17 cellular contexts compared by ENCODE assay signal in the genomic region with DNA sequence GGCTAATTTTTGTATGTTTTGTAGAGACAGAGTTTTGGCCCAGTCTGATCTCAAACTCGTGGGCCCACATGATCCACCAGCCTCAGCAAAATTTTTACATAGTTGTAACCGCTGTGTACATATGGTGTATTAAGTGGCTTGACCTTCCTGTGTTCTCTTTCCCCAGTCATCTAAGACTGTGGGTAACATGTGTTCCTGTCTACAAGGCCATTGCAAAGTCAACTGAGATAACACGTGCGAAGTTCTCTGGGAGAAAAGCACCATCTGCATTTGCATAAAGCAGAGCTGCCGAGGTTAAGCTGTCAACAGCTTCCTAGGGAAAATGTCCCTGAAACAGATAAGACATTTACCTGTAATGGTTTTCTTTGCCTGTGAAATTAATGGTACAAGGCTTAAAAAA.
A peak's percentile ranks its signal among the peaks of the same experiment; 100 is the strongest.
DNase-seq lines count a peak whose midpoint lies in the region; ATAC-seq and TF ChIP-seq lines count a peak whose summit lies in the region.
"Had no signal": no experiment of that assay in that cellular context is flagged by ENCODE, and none has a peak within 500 bp of the region (broad histone marks: within the 10 kb centered on the region; RNA-seq: fewer than 3 reads in every experiment).

No MANE protein-coding gene starts in this region.

- H3K27ac ChIP-seq in OCI-LY1 (ENCODE audit: low read depth, low read length, poor library complexity, severe bottlenecking) (peak overlapping the region; percentile 36), osteoblast (ENCODE audit: low read depth, low read length) (peak overlapping the region; percentile 15), thoracic aorta (peak overlapping the region; percentile 67 to 89)
- H3K27ac ChIP-seq: brain microvascular endothelial cell had no signal

- H3K27me3 ChIP-seq in OCI-LY1 (ENCODE audit: insufficient read depth, low read length) (no peaks in the 10 kb centered on the region), osteoblast (ENCODE audit: insufficient read depth, low read length) (no peaks in the 10 kb centered on the region), thoracic aorta (replicated peaks; ENCODE audit: insufficient read depth) (no peaks in the 10 kb centered on the region)
- H3K27me3 ChIP-seq: brain microvascular endothelial cell had no signal

- TF ChIP-seq CTCF in OCI-LY1 (IDR thresholded peaks at IDR 0.05; ENCODE audit: low read length) (no peak), fibroblast of villous mesenchyme (IDR thresholded peaks at IDR 0.05; ENCODE audit: insufficient read depth, low read depth, low read length) (no peak), osteoblast (IDR thresholded peaks at IDR 0.05; ENCODE audit: extremely low read depth, low read depth, low read length) (no peak), thoracic aorta (IDR thresholded peaks at IDR 0.05) (no peak), GM20000 (IDR thresholded peaks at IDR 0.05; ENCODE audit: extremely low read depth, missing control alignments) (no peak)

- 0 out of 2 replicates have a peak, but pooled peaks cover 3% of the 10 kb centered on the region for H4K20me1 ChIP-seq in OCI-LY1 (ENCODE audit: insufficient read depth, low read length)
- H4K20me1 ChIP-seq in osteoblast (ENCODE audit: insufficient read depth, low read length) = peaks cover 52% of the 10 kb centered on the region

- ATAC-seq in thoracic aorta (ENCODE audit: insufficient number of reproducible peaks, low FRiP score, low read depth) (no peak), GM19452 (IDR thresholded peaks at IDR 0.05; ENCODE audit: unreplicated experiment) (no peak), GM19324 (IDR thresholded peaks at IDR 0.05; ENCODE audit: low FRiP score, unreplicated experiment) (no peak)
- ATAC-seq: naive thymus-derived CD8-positive, alpha-beta T cell had no signal

- H3K4me3 ChIP-seq in OCI-LY1 (ENCODE audit: low read depth, low read length, poor library complexity, severe bottlenecking) (no peak overlapping the region), fibroblast of villous mesenchyme (ENCODE audit: low read depth, low read length) (no peak overlapping the region), osteoblast (ENCODE audit: insufficient read depth, low read length) (no peak overlapping the region), thoracic aorta (no peak overlapping the region)

- H3K4me1 ChIP-seq in OCI-LY1 (ENCODE audit: insufficient read depth, low read length, severe bottlenecking) = peaks cover 25% of the 10 kb centered on the region
- H3K4me1 ChIP-seq in osteoblast (ENCODE audit: insufficient read depth, low read length) = peaks cover 7% of the 10 kb centered on the region
- H3K4me1 ChIP-seq in thoracic aorta (ENCODE audit: control insufficient read depth in 1 of 2, low read depth in 2 of 2) = peaks cover 34 to 84% of the 10 kb centered on the region in 2 donors

- H3K9ac ChIP-seq in OCI-LY1 (ENCODE audit: low read length) = no peak overlapping the region

- DNase-seq in fibroblast of villous mesenchyme (ENCODE audit: low read depth) = peak; percentile 94
- DNase-seq in osteoblast (ENCODE audit: insufficient read length, low spot score, missing footprints) = no peak
- no peak for DNase-seq in thoracic aorta (ENCODE audit: low spot score)
- no peak for DNase-seq in GM20000 (ENCODE audit: low spot score)
- DNase-seq in stimulated activated CD4-positive, alpha-beta T cell treated with anti-CD3 and anti-CD28 coated beads, Interleukin-12 subunit alpha, Interleukin-12 subunit beta, amount 100 ng/mL, for 4 hours = no peak
- DNase-seq: activated CD4-positive, CD25-positive, alpha-beta regulatory T cell treated with anti-CD3 and anti-CD28 coated beads, Interleukin-2, amount 50 U/mL, for 72 hours; brain microvascular endothelial cell; CD8-positive, alpha-beta memory T cell; HCEC 1CT; naive thymus-derived CD8-positive, alpha-beta T cell; NCI-H1105; NCI-H2107; NCI-H69; stimulated activated CD4-positive, alpha-beta T cell treated with anti-CD3 and anti-CD28 coated beads, Interleukin-1b, Interleukin-23, amount 100 ng/mL, for 48 hours had no signal

- H2AFZ ChIP-seq in OCI-LY1 (ENCODE audit: low read length) (no peak overlapping the region), osteoblast (ENCODE audit: low read length) (no peak overlapping the region)

- H3K9me3 ChIP-seq in OCI-LY1 (ENCODE audit: low read length) (no peaks in the 10 kb centered on the region), osteoblast (ENCODE audit: low read depth, low read length) (no peaks in the 10 kb centered on the region), thoracic aorta (no peaks in the 10 kb centered on the region)

- no peaks in the 10 kb centered on the region for H3K9me2 ChIP-seq in OCI-LY1 (ENCODE audit: low read depth, low read length)

- H3K79me2 ChIP-seq in OCI-LY1 (ENCODE audit: insufficient read depth, low read length) (no peaks in the 10 kb centered on the region), osteoblast (ENCODE audit: insufficient read depth, low read length) (peaks cover 95% of the 10 kb centered on the region)

- H3F3A ChIP-seq in OCI-LY1 (ENCODE audit: insufficient read depth, low read length) = no peaks in the 10 kb centered on the region

- H3K4me2 ChIP-seq in OCI-LY1 (ENCODE audit: low read length) (no peak overlapping the region), osteoblast (ENCODE audit: insufficient read depth, low read length) (no peak overlapping the region)

- H3K36me3 ChIP-seq in OCI-LY1 (ENCODE audit: insufficient read depth, low read length) (peaks cover 18% of the 10 kb centered on the region), osteoblast (ENCODE audit: insufficient read depth, low read length) (peaks cover 37% of the 10 kb centered on the region), thoracic aorta (peaks cover 4% of the 10 kb centered on the region)

Comparison
In these comparisons a context has a peak if more than half of its experiments do, and no peak if none do; other contexts are left out.
1. H3K27ac ChIP-seq: peak in every context shown above with its lines; median percentile 78 in thoracic aorta; 36 in OCI-LY1; 15 in osteoblast.